In genomic region chr1:161816201-161816600, GRCh38 we compare ENCODE assay signal across 12 cellular contexts. TPM values are rescaled to one million over a fixed set of nuclear protein-coding genes. Genes with fewer than 3 reads are reported as not detected.
A peak's percentile ranks its signal among the peaks of the same experiment; 100 is the strongest.
DNase-seq lines count a peak whose midpoint lies in the region; ATAC-seq and TF ChIP-seq lines count a peak whose summit lies in the region.
"Had no signal": no experiment of that assay in that cellular context is flagged by ENCODE, and none has a peak within 500 bp of the region (broad histone marks: within the 10 kb centered on the region; RNA-seq: fewer than 3 reads in every experiment).

No MANE protein-coding gene starts in this region.

- POLR2A ChIA-PET in A673 (lab: Charles Lee; ENCODE audit: low non-redundant PET): no interaction called here

- H3K27me3 ChIP-seq in A673 (replicated peaks; ENCODE audit: insufficient read depth, low read depth, low read length, poor library complexity): no peaks in the 10 kb centered on the region
- H3K27me3 ChIP-seq: SJCRH30 had no signal

- TF ChIP-seq CTCF in cardiac fibroblast (IDR thresholded peaks at IDR 0.05; ENCODE audit: low read depth, low read length) (no peak), progenitor cell of endocrine pancreas (IDR thresholded peaks at IDR 0.05; ENCODE audit: unreplicated experiment) (no peak), A673 (conservative IDR thresholded peaks at IDR 0.05; ENCODE audit: low read depth, low read length) (no peak)

- H3K9me3 Mint-ChIP-seq in progenitor cell of endocrine pancreas (ENCODE audit: low read depth): no peaks in the 10 kb centered on the region

- H3K36me3 Mint-ChIP-seq in progenitor cell of endocrine pancreas (ENCODE audit: insufficient read depth): peaks cover 13% of the 10 kb centered on the region

- H3K4me1 ChIP-seq in A673 (ENCODE audit: insufficient read depth, low read length, poor library complexity, severe bottlenecking): no peaks in the 10 kb centered on the region
- H3K4me1 ChIP-seq: SJCRH30 had no signal

- no peak overlapping the region for H3K27ac ChIP-seq in A673 (ENCODE audit: low read depth, low read length, poor library complexity, severe bottlenecking)
- H3K27ac ChIP-seq: SJCRH30 had no signal

- no peaks in the 10 kb centered on the region for H3K36me3 ChIP-seq in A673 (ENCODE audit: insufficient read depth, low read length, poor library complexity, severe bottlenecking)

- H3K9me3 ChIP-seq in A673 (ENCODE audit: low read depth, low read length, poor library complexity, severe bottlenecking): no peaks in the 10 kb centered on the region
- H3K9me3 ChIP-seq: SJCRH30 had no signal

- H3K27ac Mint-ChIP-seq in progenitor cell of endocrine pancreas: peak overlapping the region; percentile 71

- no peak overlapping the region for H3K4me3 ChIP-seq in cardiac fibroblast (replicated peaks in 1 of 2; ENCODE audit: low read depth in 2 of 2, low read length in 2 of 2)
- H3K4me3 ChIP-seq in A673 (ENCODE audit: low read depth, low read length, poor library complexity, severe bottlenecking): no peak overlapping the region
- H3K4me3 ChIP-seq: SJCRH30 had no signal

- BruUV-seq in A673 (replicated peaks; lab: Mats Ljungman, UMichigan): no TSS peak

- CTCF ChIA-PET in A673 (lab: Charles Lee): no interaction called here

- intact Hi-C loops in A673 (cut with micrococcal nuclease; ENCODE audit: unreplicated experiment): no loop called here

- no peaks in the 10 kb centered on the region for H3K27me3 Mint-ChIP-seq in progenitor cell of endocrine pancreas

- DNase-seq in GM04503 (ENCODE audit: low read depth): peak; percentile 37
- DNase-seq in NCI-H146 (lab: John Stamatoyannopoulos, UW): peak; percentile 55
- peak; percentile 20 to 38 for DNase-seq in cardiac fibroblast (ENCODE audit: low read depth in 2 of 2)
- DNase-seq in progenitor cell of endocrine pancreas (ENCODE audit: low spot score, unreplicated experiment): no peak
- DNase-seq in A673 (ENCODE audit: low spot score): no peak
- DNase-seq: activated CD4-positive, alpha-beta T cell treated with anti-CD3 and anti-CD28 coated beads for 1 hour; activated T-cell treated with anti-CD3 and anti-CD28 coated beads, Interleukin-2, amount 50 U/mL, for 48 hours; Calu3 had no signal

- no peak for ATAC-seq in HG03196 (IDR thresholded peaks at IDR 0.05; ENCODE audit: unreplicated experiment)
- ATAC-seq in GM21737 (IDR thresholded peaks at IDR 0.05; ENCODE audit: unreplicated experiment): no peak
- ATAC-seq in HG02678 (IDR thresholded peaks at IDR 0.05; ENCODE audit: unreplicated experiment): no peak

- H3K4me3 Mint-ChIP-seq in progenitor cell of endocrine pancreas (ENCODE audit: low read depth): no peak overlapping the region

- peaks cover 7% of the 10 kb centered on the region for H3K4me1 Mint-ChIP-seq in progenitor cell of endocrine pancreas (ENCODE audit: low read depth)

RNA-seq across cellular contexts. Expression of gene ATF6, which starts 50.1 kb away (rescaled TPM):
- total RNA-seq in progenitor cell of endocrine pancreas: 20.4 and 21.0 TPM in 2 replicates
- 21.8 and 24.4 TPM in 2 replicates for total RNA-seq in A673 (2021)

Comparison
In these comparisons a context has a peak if more than half of its experiments do, and no peak if none do; other contexts are left out.
1. DNase-seq: peak in GM04503 (single experiment), NCI-H146 (single experiment) and cardiac fibroblast (2 of 2); none in progenitor cell of endocrine pancreas (single experiment) and A673 (single experiment).